ENCODE assay signal across 3 cellular contexts in genomic region chr1:18340787-18341186, GRCh38.
A peak's percentile ranks its signal among the peaks of the same experiment; 100 is the strongest.
TF ChIP-seq lines count a peak whose summit lies in the region.

No MANE protein-coding gene starts in this region.

TF ChIP-seq in HEK293, 187 proteins besides CTCF, POLR2A, EP300 and RAD21 (continued from another document and continues in another):
- TF ChIP-seq ZNF513 (tag by site-specific recombination; IDR thresholded peaks at IDR 0.05) (peak; percentile 95), ZNF626 (tag by site-specific recombination; IDR thresholded peaks at IDR 0.05) (no peak), ZNF366 (tag by site-specific recombination; conservative IDR thresholded peaks at IDR 0.05) (peak; percentile 78), HOXD13 (CRISPR knock-in tag; IDR thresholded peaks at IDR 0.05; ENCODE audit: borderline replicate concordance) (no peak), SCRT1 (tag by site-specific recombination; IDR thresholded peaks at IDR 0.05; ENCODE audit: borderline replicate concordance) (no peak), ZNF2 (tag by site-specific recombination; IDR thresholded peaks at IDR 0.05) (no peak), ZSCAN18 (tag by site-specific recombination; IDR thresholded peaks at IDR 0.05) (no peak), ZNF530 (tag by site-specific recombination; IDR thresholded peaks at IDR 0.05; ENCODE audit: low read depth) (no peak), ZBTB17 (tag by site-specific recombination; IDR thresholded peaks at IDR 0.05) (0 out of 2 replicates have a peak, but pooled peaks have one; percentile 44), ZFHX2 (tag by site-specific recombination; conservative IDR thresholded peaks at IDR 0.05) (no peak), ZNF704 (tag by site-specific recombination; IDR thresholded peaks at IDR 0.05) (no peak), ZNF639 (tag by site-specific recombination; IDR thresholded peaks at IDR 0.05) (no peak), KLF8 (tag by site-specific recombination; IDR thresholded peaks at IDR 0.05) (no peak), ZNF335 (tag by site-specific recombination; conservative IDR thresholded peaks at IDR 0.05) (peak; percentile 48; the same call in 1 of the 2 replicates), OSR2 (tag by site-specific recombination; IDR thresholded peaks at IDR 0.05) (peak; percentile 14; the same call in 1 of the 2 replicates), ZNF785 (tag by site-specific recombination; IDR thresholded peaks at IDR 0.05) (0 out of 2 replicates have a peak, but pooled peaks have one; percentile 32)

TF ChIP-seq in GM12878, 131 proteins besides CTCF, POLR2A, EP300 and RAD21:
- TF ChIP-seq MLLT1 (IDR thresholded peaks at IDR 0.05) (0 out of 2 replicates have a peak, but pooled peaks have one; percentile 46), SIN3A (IDR thresholded peaks at IDR 0.05; ENCODE audit: low read depth, low read length) (no peak), NFIC (IDR thresholded peaks at IDR 0.05; ENCODE audit: low read depth, low read length) (no peak), RELB (IDR thresholded peaks at IDR 0.05; ENCODE audit: low read depth) (no peak; the same call in 1 of the 2 replicates), ESRRA (IDR thresholded peaks at IDR 0.05; ENCODE audit: low read length) (no peak), TCF7 (IDR thresholded peaks at IDR 0.05; ENCODE audit: borderline replicate concordance) (no peak), PML (IDR thresholded peaks at IDR 0.05; ENCODE audit: low read length) (no peak), FOXM1 (IDR thresholded peaks at IDR 0.05; ENCODE audit: low read depth, low read length) (no peak), MEF2B (IDR thresholded peaks at IDR 0.05; ENCODE audit: partially characterized antibody, poor library complexity, severe bottlenecking) (no peak), NBN (IDR thresholded peaks at IDR 0.05) (peak; percentile 25; the same call in 1 of the 2 replicates), ZZZ3 (IDR thresholded peaks at IDR 0.05; ENCODE audit: control insufficient read depth, insufficient read length, low read depth) (no peak)

TF ChIP-seq in K562, 482 proteins besides CTCF, POLR2A, EP300 and RAD21:
- TF ChIP-seq BCLAF1 (IDR thresholded peaks at IDR 0.05; ENCODE audit: borderline replicate concordance in 1 of 2, control insufficient read depth in 1 of 2, low read depth in 2 of 2, low read length in 1 of 2): no peak
- TF ChIP-seq ZBTB26 (CRISPR knock-in tag; IDR thresholded peaks at IDR 0.05): 0 out of 2 replicates have a peak, but pooled peaks have one; percentile 36
- no peak for TF ChIP-seq ETS2 (tag; IDR thresholded peaks at IDR 0.05; ENCODE audit: borderline replicate concordance, poor library complexity, severe bottlenecking)
- peak; percentile 87 for TF ChIP-seq ZNF512 (tag; IDR thresholded peaks at IDR 0.05)
- 0 out of 2 replicates have a peak, but pooled peaks have one; percentile 47 for TF ChIP-seq OTX1 (CRISPR knock-in tag; IDR thresholded peaks at IDR 0.05)
- TF ChIP-seq ELF4 (CRISPR knock-in tag; IDR thresholded peaks at IDR 0.05): peak; percentile 60; the same call in 1 of the 2 replicates
